ENCODE assay signal across 1 cellular context in the genomic region with DNA sequence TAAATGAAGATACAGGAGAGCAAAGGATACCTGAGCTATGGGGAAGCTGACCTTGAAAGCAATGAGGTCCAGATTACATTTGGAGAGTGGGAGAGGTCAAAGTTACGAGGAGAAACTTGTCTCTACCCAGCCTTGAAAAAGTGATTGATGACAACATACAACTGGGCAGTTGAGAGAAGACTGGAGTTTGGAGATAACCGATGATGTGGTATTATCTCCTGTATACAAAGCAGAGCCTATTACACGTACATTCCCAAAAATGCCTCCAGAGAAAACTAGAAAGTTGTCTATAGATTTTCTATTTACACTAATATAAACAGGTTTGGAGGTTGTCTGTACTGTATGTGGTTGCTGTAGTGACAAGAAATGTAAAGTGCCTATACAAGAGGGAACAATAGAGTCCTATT.
TF ChIP-seq lines count a peak whose summit lies in the region.

No MANE protein-coding gene starts in this region.

TF ChIP-seq in K562, 482 proteins besides CTCF, POLR2A, EP300 and RAD21 (continued from another document and continues in another):
- TF ChIP-seq MTA3 (IDR thresholded peaks at IDR 0.05; ENCODE audit: borderline replicate concordance) (peak; percentile 43; the same call in 1 of the 2 replicates), PRPF4 (IDR thresholded peaks at IDR 0.05; ENCODE audit: insufficient read depth, low read depth, low read length, poor library complexity, severe bottlenecking) (no peak), MEIS2 (IDR thresholded peaks at IDR 0.05; ENCODE audit: partially characterized antibody) (peak; percentile 100), SIN3B (IDR thresholded peaks at IDR 0.05; ENCODE audit: low read depth) (no peak), ZNF197 (CRISPR knock-in tag; IDR thresholded peaks at IDR 0.05; ENCODE audit: low read depth) (0 out of 2 replicates have a peak, but pooled peaks have one; percentile 38), CHD1 (IDR thresholded peaks at IDR 0.05; ENCODE audit: low read length) (no peak), CBX3 (IDR thresholded peaks at IDR 0.05; ENCODE audit: borderline replicate concordance in 1 of 2, low read length in 2 of 2) (peak in 1 of 2 experiments; percentile 70; a peak in 1 of 3 replicates), POLR2H (tag; IDR thresholded peaks at IDR 0.05; ENCODE audit: low read depth) (no peak), HMG20B (CRISPR knock-in tag; IDR thresholded peaks at IDR 0.05) (no peak), ZNF436 (CRISPR knock-in tag; IDR thresholded peaks at IDR 0.05) (no peak), GTF2A2 (tag; IDR thresholded peaks at IDR 0.05) (no peak), BRCA1 (IDR thresholded peaks at IDR 0.05) (no peak), BRCA1 (CRISPR knock-in tag; IDR thresholded peaks at IDR 0.05) (no peak), SLC30A9 (CRISPR knock-in tag; IDR thresholded peaks at IDR 0.05) (no peak), CCAR2 (IDR thresholded peaks at IDR 0.05; ENCODE audit: low read depth, low read length) (no peak), ZNF384 (IDR thresholded peaks at IDR 0.05; ENCODE audit: low read depth, low read length) (no peak), TBL1XR1 (IDR thresholded peaks at IDR 0.05; ENCODE audit: low read length in 2 of 2) (peak in 1 of 2 experiments; percentile 83; a peak in 1 of 4 replicates), PCBP2 (IDR thresholded peaks at IDR 0.05; ENCODE audit: low read depth, low read length, poor library complexity, severe bottlenecking) (no peak), HOXB6 (CRISPR knock-in tag; IDR thresholded peaks at IDR 0.05; ENCODE audit: borderline replicate concordance) (no peak), MXI1 (IDR thresholded peaks at IDR 0.05; ENCODE audit: low read depth, low read length) (peak; percentile 52; the same call in 1 of the 2 replicates), ZNF699 (CRISPR knock-in tag; IDR thresholded peaks at IDR 0.05; ENCODE audit: insufficient replicate concordance) (no peak), MBD2 (IDR thresholded peaks at IDR 0.05; ENCODE audit: borderline replicate concordance, low read depth) (peak; percentile 44; the same call in 1 of the 2 replicates), MECOM (CRISPR knock-in tag; IDR thresholded peaks at IDR 0.05) (peak; percentile 92), ARHGAP35 (IDR thresholded peaks at IDR 0.05; ENCODE audit: partially characterized antibody) (no peak), SOX6 (IDR thresholded peaks at IDR 0.05) (peak; percentile 91), SAFB (IDR thresholded peaks at IDR 0.05; ENCODE audit: borderline replicate concordance, low read depth, low read length) (no peak), SRSF7 (optimal IDR thresholded peaks at IDR 0.05; ENCODE audit: low read depth, low read length) (no peak), GATA2 (CRISPR knock-in tag; IDR thresholded peaks at IDR 0.05) (peak; percentile 77), TAF1 (IDR thresholded peaks at IDR 0.05; ENCODE audit: control insufficient read depth, extremely low read depth, insufficient read depth, low read length, severe bottlenecking) (no peak), CREBBP (IDR thresholded peaks at IDR 0.05; ENCODE audit: low read depth, low read length) (no peak), SREBF1 (IDR thresholded peaks at IDR 0.05; ENCODE audit: borderline replicate concordance, low read depth, low read length) (no peak), STAT5B (CRISPR knock-in tag; IDR thresholded peaks at IDR 0.05) (no peak), SP2 (IDR thresholded peaks at IDR 0.05; ENCODE audit: extremely low read depth, low read depth, low read length, poor library complexity, severe bottlenecking) (no peak), FOS (IDR thresholded peaks at IDR 0.05; ENCODE audit: extremely low read depth, insufficient read length) (no peak), TEAD4 (IDR thresholded peaks at IDR 0.05; ENCODE audit: low read length) (peak; percentile 97), TEAD4 (CRISPR knock-in tag; IDR thresholded peaks at IDR 0.05; ENCODE audit: borderline replicate concordance) (no peak), THRAP3 (IDR thresholded peaks at IDR 0.05; ENCODE audit: borderline replicate concordance) (no peak), HDAC1 (IDR thresholded peaks at IDR 0.05) (peak in 1 of 2 experiments; percentile 93; a peak in 2 of 4 replicates)
- TF ChIP-seq, protein P1, sequence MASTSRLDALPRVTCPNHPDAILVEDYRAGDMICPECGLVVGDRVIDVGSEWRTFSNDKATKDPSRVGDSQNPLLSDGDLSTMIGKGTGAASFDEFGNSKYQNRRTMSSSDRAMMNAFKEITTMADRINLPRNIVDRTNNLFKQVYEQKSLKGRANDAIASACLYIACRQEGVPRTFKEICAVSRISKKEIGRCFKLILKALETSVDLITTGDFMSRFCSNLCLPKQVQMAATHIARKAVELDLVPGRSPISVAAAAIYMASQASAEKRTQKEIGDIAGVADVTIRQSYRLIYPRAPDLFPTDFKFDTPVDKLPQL (IDR thresholded peaks at IDR 0.05; ENCODE audit: extremely low read depth, insufficient read length), result no peak
- TF ChIP-seq, protein P2, sequence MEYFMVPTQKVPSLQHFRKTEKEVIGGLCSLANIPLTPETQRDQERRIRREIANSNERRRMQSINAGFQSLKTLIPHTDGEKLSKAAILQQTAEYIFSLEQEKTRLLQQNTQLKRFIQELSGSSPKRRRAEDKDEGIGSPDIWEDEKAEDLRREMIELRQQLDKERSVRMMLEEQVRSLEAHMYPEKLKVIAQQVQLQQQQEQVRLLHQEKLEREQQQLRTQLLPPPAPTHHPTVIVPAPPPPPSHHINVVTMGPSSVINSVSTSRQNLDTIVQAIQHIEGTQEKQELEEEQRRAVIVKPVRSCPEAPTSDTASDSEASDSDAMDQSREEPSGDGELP (CRISPR knock-in tag; IDR thresholded peaks at IDR 0.05; ENCODE audit: borderline replicate concordance), result no peak
- TF ChIP-seq, protein P3, sequence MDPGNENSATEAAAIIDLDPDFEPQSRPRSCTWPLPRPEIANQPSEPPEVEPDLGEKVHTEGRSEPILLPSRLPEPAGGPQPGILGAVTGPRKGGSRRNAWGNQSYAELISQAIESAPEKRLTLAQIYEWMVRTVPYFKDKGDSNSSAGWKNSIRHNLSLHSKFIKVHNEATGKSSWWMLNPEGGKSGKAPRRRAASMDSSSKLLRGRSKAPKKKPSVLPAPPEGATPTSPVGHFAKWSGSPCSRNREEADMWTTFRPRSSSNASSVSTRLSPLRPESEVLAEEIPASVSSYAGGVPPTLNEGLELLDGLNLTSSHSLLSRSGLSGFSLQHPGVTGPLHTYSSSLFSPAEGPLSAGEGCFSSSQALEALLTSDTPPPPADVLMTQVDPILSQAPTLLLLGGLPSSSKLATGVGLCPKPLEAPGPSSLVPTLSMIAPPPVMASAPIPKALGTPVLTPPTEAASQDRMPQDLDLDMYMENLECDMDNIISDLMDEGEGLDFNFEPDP (CRISPR knock-in tag; IDR thresholded peaks at IDR 0.05), result no peak
- TF ChIP-seq, protein P4, sequence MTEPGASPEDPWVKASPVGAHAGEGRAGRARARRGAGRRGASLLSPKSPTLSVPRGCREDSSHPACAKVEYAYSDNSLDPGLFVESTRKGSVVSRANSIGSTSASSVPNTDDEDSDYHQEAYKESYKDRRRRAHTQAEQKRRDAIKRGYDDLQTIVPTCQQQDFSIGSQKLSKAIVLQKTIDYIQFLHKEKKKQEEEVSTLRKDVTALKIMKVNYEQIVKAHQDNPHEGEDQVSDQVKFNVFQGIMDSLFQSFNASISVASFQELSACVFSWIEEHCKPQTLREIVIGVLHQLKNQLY (CRISPR knock-in tag; conservative IDR thresholded peaks at IDR 0.05), result no peak
- TF ChIP-seq, protein P5, sequence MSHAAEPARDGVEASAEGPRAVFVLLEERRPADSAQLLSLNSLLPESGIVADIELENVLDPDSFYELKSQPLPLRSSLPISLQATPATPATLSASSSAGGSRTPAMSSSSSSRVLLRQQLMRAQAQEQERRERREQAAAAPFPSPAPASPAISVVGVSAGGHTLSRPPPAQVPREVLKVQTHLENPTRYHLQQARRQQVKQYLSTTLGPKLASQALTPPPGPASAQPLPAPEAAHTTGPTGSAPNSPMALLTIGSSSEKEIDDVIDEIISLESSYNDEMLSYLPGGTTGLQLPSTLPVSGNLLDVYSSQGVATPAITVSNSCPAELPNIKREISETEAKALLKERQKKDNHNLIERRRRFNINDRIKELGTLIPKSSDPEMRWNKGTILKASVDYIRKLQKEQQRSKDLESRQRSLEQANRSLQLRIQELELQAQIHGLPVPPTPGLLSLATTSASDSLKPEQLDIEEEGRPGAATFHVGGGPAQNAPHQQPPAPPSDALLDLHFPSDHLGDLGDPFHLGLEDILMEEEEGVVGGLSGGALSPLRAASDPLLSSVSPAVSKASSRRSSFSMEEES (CRISPR knock-in tag; IDR thresholded peaks at IDR 0.05), result no peak
- TF ChIP-seq, protein P6, sequence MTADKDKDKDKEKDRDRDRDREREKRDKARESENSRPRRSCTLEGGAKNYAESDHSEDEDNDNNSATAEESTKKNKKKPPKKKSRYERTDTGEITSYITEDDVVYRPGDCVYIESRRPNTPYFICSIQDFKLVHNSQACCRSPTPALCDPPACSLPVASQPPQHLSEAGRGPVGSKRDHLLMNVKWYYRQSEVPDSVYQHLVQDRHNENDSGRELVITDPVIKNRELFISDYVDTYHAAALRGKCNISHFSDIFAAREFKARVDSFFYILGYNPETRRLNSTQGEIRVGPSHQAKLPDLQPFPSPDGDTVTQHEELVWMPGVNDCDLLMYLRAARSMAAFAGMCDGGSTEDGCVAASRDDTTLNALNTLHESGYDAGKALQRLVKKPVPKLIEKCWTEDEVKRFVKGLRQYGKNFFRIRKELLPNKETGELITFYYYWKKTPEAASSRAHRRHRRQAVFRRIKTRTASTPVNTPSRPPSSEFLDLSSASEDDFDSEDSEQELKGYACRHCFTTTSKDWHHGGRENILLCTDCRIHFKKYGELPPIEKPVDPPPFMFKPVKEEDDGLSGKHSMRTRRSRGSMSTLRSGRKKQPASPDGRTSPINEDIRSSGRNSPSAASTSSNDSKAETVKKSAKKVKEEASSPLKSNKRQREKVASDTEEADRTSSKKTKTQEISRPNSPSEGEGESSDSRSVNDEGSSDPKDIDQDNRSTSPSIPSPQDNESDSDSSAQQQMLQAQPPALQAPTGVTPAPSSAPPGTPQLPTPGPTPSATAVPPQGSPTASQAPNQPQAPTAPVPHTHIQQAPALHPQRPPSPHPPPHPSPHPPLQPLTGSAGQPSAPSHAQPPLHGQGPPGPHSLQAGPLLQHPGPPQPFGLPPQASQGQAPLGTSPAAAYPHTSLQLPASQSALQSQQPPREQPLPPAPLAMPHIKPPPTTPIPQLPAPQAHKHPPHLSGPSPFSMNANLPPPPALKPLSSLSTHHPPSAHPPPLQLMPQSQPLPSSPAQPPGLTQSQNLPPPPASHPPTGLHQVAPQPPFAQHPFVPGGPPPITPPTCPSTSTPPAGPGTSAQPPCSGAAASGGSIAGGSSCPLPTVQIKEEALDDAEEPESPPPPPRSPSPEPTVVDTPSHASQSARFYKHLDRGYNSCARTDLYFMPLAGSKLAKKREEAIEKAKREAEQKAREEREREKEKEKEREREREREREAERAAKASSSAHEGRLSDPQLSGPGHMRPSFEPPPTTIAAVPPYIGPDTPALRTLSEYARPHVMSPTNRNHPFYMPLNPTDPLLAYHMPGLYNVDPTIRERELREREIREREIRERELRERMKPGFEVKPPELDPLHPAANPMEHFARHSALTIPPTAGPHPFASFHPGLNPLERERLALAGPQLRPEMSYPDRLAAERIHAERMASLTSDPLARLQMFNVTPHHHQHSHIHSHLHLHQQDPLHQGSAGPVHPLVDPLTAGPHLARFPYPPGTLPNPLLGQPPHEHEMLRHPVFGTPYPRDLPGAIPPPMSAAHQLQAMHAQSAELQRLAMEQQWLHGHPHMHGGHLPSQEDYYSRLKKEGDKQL (CRISPR knock-in tag; IDR thresholded peaks at IDR 0.05; ENCODE audit: borderline replicate concordance), result no peak
- TF ChIP-seq, protein P7, sequence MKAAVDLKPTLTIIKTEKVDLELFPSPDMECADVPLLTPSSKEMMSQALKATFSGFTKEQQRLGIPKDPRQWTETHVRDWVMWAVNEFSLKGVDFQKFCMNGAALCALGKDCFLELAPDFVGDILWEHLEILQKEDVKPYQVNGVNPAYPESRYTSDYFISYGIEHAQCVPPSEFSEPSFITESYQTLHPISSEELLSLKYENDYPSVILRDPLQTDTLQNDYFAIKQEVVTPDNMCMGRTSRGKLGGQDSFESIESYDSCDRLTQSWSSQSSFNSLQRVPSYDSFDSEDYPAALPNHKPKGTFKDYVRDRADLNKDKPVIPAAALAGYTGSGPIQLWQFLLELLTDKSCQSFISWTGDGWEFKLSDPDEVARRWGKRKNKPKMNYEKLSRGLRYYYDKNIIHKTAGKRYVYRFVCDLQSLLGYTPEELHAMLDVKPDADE (conservative IDR thresholded peaks at IDR 0.05; ENCODE audit: control insufficient read depth, low read depth, low read length), result no peak
- TF ChIP-seq, protein P8, sequence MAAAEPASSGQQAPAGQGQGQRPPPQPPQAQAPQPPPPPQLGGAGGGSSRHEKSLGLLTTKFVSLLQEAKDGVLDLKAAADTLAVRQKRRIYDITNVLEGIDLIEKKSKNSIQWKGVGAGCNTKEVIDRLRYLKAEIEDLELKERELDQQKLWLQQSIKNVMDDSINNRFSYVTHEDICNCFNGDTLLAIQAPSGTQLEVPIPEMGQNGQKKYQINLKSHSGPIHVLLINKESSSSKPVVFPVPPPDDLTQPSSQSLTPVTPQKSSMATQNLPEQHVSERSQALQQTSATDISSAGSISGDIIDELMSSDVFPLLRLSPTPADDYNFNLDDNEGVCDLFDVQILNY (CRISPR knock-in tag; IDR thresholded peaks at IDR 0.05), result no peak
- TF ChIP-seq, protein P9, sequence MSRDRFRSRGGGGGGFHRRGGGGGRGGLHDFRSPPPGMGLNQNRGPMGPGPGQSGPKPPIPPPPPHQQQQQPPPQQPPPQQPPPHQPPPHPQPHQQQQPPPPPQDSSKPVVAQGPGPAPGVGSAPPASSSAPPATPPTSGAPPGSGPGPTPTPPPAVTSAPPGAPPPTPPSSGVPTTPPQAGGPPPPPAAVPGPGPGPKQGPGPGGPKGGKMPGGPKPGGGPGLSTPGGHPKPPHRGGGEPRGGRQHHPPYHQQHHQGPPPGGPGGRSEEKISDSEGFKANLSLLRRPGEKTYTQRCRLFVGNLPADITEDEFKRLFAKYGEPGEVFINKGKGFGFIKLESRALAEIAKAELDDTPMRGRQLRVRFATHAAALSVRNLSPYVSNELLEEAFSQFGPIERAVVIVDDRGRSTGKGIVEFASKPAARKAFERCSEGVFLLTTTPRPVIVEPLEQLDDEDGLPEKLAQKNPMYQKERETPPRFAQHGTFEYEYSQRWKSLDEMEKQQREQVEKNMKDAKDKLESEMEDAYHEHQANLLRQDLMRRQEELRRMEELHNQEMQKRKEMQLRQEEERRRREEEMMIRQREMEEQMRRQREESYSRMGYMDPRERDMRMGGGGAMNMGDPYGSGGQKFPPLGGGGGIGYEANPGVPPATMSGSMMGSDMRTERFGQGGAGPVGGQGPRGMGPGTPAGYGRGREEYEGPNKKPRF (IDR thresholded peaks at IDR 0.05; ENCODE audit: low read depth, low read length), result no peak
- TF ChIP-seq, protein P10, sequence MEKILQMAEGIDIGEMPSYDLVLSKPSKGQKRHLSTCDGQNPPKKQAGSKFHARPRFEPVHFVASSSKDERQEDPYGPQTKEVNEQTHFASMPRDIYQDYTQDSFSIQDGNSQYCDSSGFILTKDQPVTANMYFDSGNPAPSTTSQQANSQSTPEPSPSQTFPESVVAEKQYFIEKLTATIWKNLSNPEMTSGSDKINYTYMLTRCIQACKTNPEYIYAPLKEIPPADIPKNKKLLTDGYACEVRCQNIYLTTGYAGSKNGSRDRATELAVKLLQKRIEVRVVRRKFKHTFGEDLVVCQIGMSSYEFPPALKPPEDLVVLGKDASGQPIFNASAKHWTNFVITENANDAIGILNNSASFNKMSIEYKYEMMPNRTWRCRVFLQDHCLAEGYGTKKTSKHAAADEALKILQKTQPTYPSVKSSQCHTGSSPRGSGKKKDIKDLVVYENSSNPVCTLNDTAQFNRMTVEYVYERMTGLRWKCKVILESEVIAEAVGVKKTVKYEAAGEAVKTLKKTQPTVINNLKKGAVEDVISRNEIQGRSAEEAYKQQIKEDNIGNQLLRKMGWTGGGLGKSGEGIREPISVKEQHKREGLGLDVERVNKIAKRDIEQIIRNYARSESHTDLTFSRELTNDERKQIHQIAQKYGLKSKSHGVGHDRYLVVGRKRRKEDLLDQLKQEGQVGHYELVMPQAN (IDR thresholded peaks at IDR 0.05; ENCODE audit: borderline replicate concordance), result no peak
